8 cellular contexts compared by ENCODE assay signal in genomic region chr14:88554458-88555286, GRCh38. TPM values are rescaled to one million over a fixed set of nuclear protein-coding genes. Genes with fewer than 3 reads are reported as not detected.
A peak's percentile ranks its signal among the peaks of the same experiment; 100 is the strongest.
DNase-seq lines count a peak whose midpoint lies in the region; ATAC-seq and TF ChIP-seq lines count a peak whose summit lies in the region.

PTPN21 (minus strand) TSS chr14:88555007; CDS start chr14:88550417, 4,590 bp downstream.

- no peaks in the 10 kb centered on the region for H3K9me3 ChIP-seq in MG63
- H3K9me3 ChIP-seq in adrenal gland (replicated peaks in 1 of 3): no peaks in the 10 kb centered on the region
- peaks cover 3% of the 10 kb centered on the region for H3K9me3 ChIP-seq in neuron (ENCODE audit: low read length)

- TF ChIP-seq POLR2A in adrenal gland (IDR thresholded peaks at IDR 0.05): peak in 1 of 2 donors; percentile 73

- no peak for TF ChIP-seq CTCF in BJ (IDR thresholded peaks at IDR 0.05; ENCODE audit: insufficient read depth, low read depth, low read length)
- TF ChIP-seq CTCF in adrenal gland (IDR thresholded peaks at IDR 0.05): no peak

- intact Hi-C loops in adrenal gland (cut with DNase I) (loop anchor here in 1 of 2 donors (5.0 to 10.0 kb wide), 2 partner anchors 62 to 370 kb away; no protein-coding TSS in a partner anchor), head of caudate nucleus (cut with DNase I) (loop anchor here (10.0 kb wide), 2 partner anchors 170 to 560 kb away; partner anchors contain the start of genes GALC and SPATA7)

- H3K36me3 ChIP-seq in BJ (ENCODE audit: control insufficient read depth, insufficient read depth, low read length): no peaks in the 10 kb centered on the region
- no peaks in the 10 kb centered on the region for H3K36me3 ChIP-seq in MG63
- no peaks in the 10 kb centered on the region for H3K36me3 ChIP-seq in adrenal gland (replicated peaks in 1 of 2)
- H3K36me3 ChIP-seq in neuron (ENCODE audit: insufficient read depth, low read length): peaks cover 4% of the 10 kb centered on the region

- CTCF ChIA-PET in BJ (lab: Yijun Ruan, JAX): interaction anchor here (1.3 kb wide), 2 partner anchors 61 to 472 kb away, joined by 3 read pairs; no protein-coding TSS in a partner anchor

- peak within 1 kb of the TSS; percentile 75 for H3K4me3 ChIP-seq in BJ (ENCODE audit: low read depth, low read length)
- peak within 1 kb of the TSS; percentile 63 for H3K4me3 ChIP-seq in MG63
- H3K4me3 ChIP-seq in adrenal gland: peak within 1 kb of the TSS in 3 of 4 donors; percentile 55 to 95 (median 70)
- H3K4me3 ChIP-seq in neuron (ENCODE audit: low read length): peak within 1 kb of the TSS; percentile 99

- DNase-seq in BJ (ENCODE audit: low read depth) (no peak), MG63 (peak; percentile 80), adrenal gland (peak; percentile 68 to 81 (median 77)), head of caudate nucleus (peak in 40 of 42 donors; percentile 32 to 88 (median 72)), DMS153 treated with DMSO at 0.1 percent for 48 hours (lab: John Stamatoyannopoulos, UW; ENCODE audit: unreplicated experiment) (no peak)
- no peak for DNase-seq in stimulated activated naive CD4-positive, alpha-beta T cell treated with Interleukin-2 at 50 U/mL for 16 hours (lab: John Stamatoyannopoulos, UW)

- H3K27me3 ChIP-seq in BJ (ENCODE audit: control insufficient read depth, insufficient read depth, low read length): no peaks in the 10 kb centered on the region
- no peaks in the 10 kb centered on the region for H3K27me3 ChIP-seq in MG63
- no peaks in the 10 kb centered on the region for H3K27me3 ChIP-seq in adrenal gland
- no peaks in the 10 kb centered on the region for H3K27me3 ChIP-seq in neuron (ENCODE audit: insufficient read depth, low read length)

- peak within 1 kb of the TSS in 4 of 5 donors; percentile 77 to 96 (median 79) for H3K27ac ChIP-seq in adrenal gland

- peak within 1 kb of the TSS; percentile 91 for H2AFZ ChIP-seq in neuron (ENCODE audit: low read depth, low read length)

- peak; percentile 61 for ATAC-seq in GM18867 (IDR thresholded peaks at IDR 0.05; ENCODE audit: unreplicated experiment)

- WGBS in adrenal gland, 4 donors: 1 to 3% (median 1%) methylated on average over 16 to 103 of the region's 103 CpGs

- POLR2A ChIA-PET in BJ (lab: Charles Lee): no interaction called here

- H3K4me1 ChIP-seq in adrenal gland (replicated peaks in 1 of 2) (peaks cover 5 to 34% of the 10 kb centered on the region in 2 donors), neuron (ENCODE audit: insufficient read depth, low read length) (peaks cover 24% of the 10 kb centered on the region)

RNA-seq across cellular contexts. Expression of gene PTPN21, which starts in this region (rescaled TPM):
- polyA plus RNA-seq in BJ (2011; rRNA removed) (9.1 and 11.0 TPM in 2 replicates), adrenal gland (1 to 10 TPM; 3.7 to 9.1 (median 5.6) TPM)
- polyA minus RNA-seq in BJ (2011; rRNA and poly(A)+ RNA removed): 9.9 and 13.7 TPM in 2 replicates
- 1.5 and 4.2 TPM in 2 replicates for total RNA-seq in MG63 (2014; rRNA removed; shearing (Covaris generic); ENCODE audit: low replicate concordance)
- total RNA-seq in adrenal gland: 10 to 100 TPM in 7 of 8 donors, 1 to 10 TPM in 1; 8.6 to 21.3 (median 13.7) TPM

Comparison
In these comparisons a context has a peak if more than half of its experiments do, and no peak if none do; other contexts are left out.
1. DNase-seq: peak in MG63 (single experiment), adrenal gland (7 of 7) and head of caudate nucleus (40 of 42); none in BJ (single experiment), stimulated activated naive CD4-positive, alpha-beta T cell treated with Interleukin-2 at 50 U/mL for 16 hours (single experiment) and DMS153 treated with DMSO at 0.1 percent for 48 hours (single experiment).
2. Peak in every context shown above with its lines, with median percentiles within 50 percentile points of each other: H3K4me3 ChIP-seq.